Comparison of ENCODE assay signal across 12 cellular contexts in the genomic region with DNA sequence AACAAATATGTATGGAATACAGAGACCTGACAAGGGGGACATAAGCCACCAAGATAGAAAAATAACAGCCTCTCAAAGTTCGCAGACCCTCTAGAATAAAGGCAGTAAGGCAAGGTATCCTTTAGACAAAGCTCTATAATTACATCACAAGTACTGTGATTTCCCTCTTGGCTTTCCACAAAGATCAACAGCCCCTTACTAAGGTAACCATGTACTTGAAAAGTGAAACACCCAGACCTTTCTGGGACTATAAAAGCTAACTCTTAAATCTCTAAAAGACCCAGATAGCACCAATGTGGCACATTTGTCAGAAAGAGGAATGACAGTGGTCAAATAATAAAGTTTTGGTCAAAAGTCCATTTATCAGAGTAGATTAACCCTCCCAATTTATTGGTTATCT. TPM values are rescaled to one million over a fixed set of nuclear protein-coding genes. Genes with fewer than 3 reads are reported as not detected.
DNase-seq lines count a peak whose midpoint lies in the region; ATAC-seq and FAIRE-seq lines count a peak whose summit lies in the region.
"Had no signal": no experiment of that assay in that cellular context is flagged by ENCODE, and none has a peak within 500 bp of the region (broad histone marks: within the 10 kb centered on the region; RNA-seq: fewer than 3 reads in every experiment).

No MANE protein-coding gene starts in this region.

- POLR2A ChIA-PET in naive thymus-derived CD8-positive, alpha-beta T cell (lab: Charles Lee): interaction anchor here (0.8 to 1.9 kb wide), 4 partner anchors 14 to 53 kb away, joined by 3 to 6 read pairs (median 4); no protein-coding TSS in a partner anchor

- H3K4me3 Mint-ChIP-seq in naive thymus-derived CD8-positive, alpha-beta T cell: peak overlapping the region; percentile 13 to 77 (median 65)
- H3K4me3 Mint-ChIP-seq: dendritic cell treated with granulocyte-macrophage colony-stimulating factor and Interleukin-4, amounts not matched to agents 40 ng/mL and 50 ng/mL, for 4 days had no signal

- peaks cover 0 to 3% (median 2%) of the 10 kb centered on the region in 3 donors for H3K36me3 Mint-ChIP-seq in naive thymus-derived CD8-positive, alpha-beta T cell

- no peaks in the 10 kb centered on the region for H3K27me3 Mint-ChIP-seq in naive thymus-derived CD8-positive, alpha-beta T cell
- H3K27me3 Mint-ChIP-seq: dendritic cell treated with granulocyte-macrophage colony-stimulating factor and Interleukin-4, amounts not matched to agents 40 ng/mL and 50 ng/mL, for 4 days had no signal

- ATAC-seq in GM21737 (IDR thresholded peaks at IDR 0.05; ENCODE audit: unreplicated experiment): peak; percentile 28
- peak; percentile 45 to 54 for ATAC-seq in naive thymus-derived CD8-positive, alpha-beta T cell

- DNase-seq in DMS79 treated with DMSO at 0.1 percent for 48 hours (lab: John Stamatoyannopoulos, UW) (peak; percentile 32), DMS79 (lab: John Stamatoyannopoulos, UW) (no peak), NCI-H2227 (lab: John Stamatoyannopoulos, UW; ENCODE audit: unreplicated experiment) (peak; percentile 10), HK-2 (ENCODE audit: unreplicated experiment) (no peak), RCC 7860 (ENCODE audit: low spot score) (no peak)
- peak in 1 of 10 donors; percentile 23 for DNase-seq in naive thymus-derived CD8-positive, alpha-beta T cell
- no peak for DNase-seq in activated CD8-positive, alpha-beta memory T cell treated with anti-CD3 and anti-CD28 coated beads, Interleukin-2, amount 50 U/mL, for 48 hours
- DNase-seq: NCI-H1048; stimulated activated CD4-positive, alpha-beta T cell treated with anti-CD3 and anti-CD28 coated beads, Interleukin-15, amount 100 ng/mL, for 24 hours; WERI-Rb-1 had no signal

- FAIRE-seq in RCC 7860 (lab: Jason Lieb, UNC): no peak

- no peaks in the 10 kb centered on the region for H3K9me3 Mint-ChIP-seq in naive thymus-derived CD8-positive, alpha-beta T cell
- H3K9me3 Mint-ChIP-seq: dendritic cell treated with granulocyte-macrophage colony-stimulating factor and Interleukin-4, amounts not matched to agents 40 ng/mL and 50 ng/mL, for 4 days had no signal

- H3K4me1 Mint-ChIP-seq in naive thymus-derived CD8-positive, alpha-beta T cell: peaks cover 11 to 84% (median 69%) of the 10 kb centered on the region in 4 donors

- H3K27ac Mint-ChIP-seq in naive thymus-derived CD8-positive, alpha-beta T cell: peak overlapping the region; percentile 73 to 91 (median 86)
- H3K27ac Mint-ChIP-seq: dendritic cell treated with granulocyte-macrophage colony-stimulating factor and Interleukin-4, amounts not matched to agents 40 ng/mL and 50 ng/mL, for 4 days had no signal

RNA-seq across cellular contexts. Expression of a gene that starts 51.9 kb away (rescaled TPM):
- total RNA-seq in naive thymus-derived CD8-positive, alpha-beta T cell: 100 to 1,000 TPM; 138 to 160 TPM
- polyA plus RNA-seq in naive thymus-derived CD8-positive, alpha-beta T cell: 10 to 100 TPM; 23.4 to 34.7 (median 33.7) TPM

Comparison
In these comparisons a context has a peak if more than half of its experiments do, and no peak if none do; other contexts are left out.
1. DNase-seq: peak in DMS79 treated with DMSO at 0.1 percent for 48 hours (single experiment) and NCI-H2227 (single experiment); none in DMS79 (single experiment), HK-2 (single experiment), activated CD8-positive, alpha-beta memory T cell treated with anti-CD3 and anti-CD28 coated beads, Interleukin-2, amount 50 U/mL, for 48 hours (single experiment) and RCC 7860 (single experiment).